In genomic region chr7:149774237-149775175, GRCh38 we compare ENCODE assay signal across 9 cellular contexts. TPM values are rescaled to one million over a fixed set of nuclear protein-coding genes. Genes with fewer than 3 reads are reported as not detected.
A peak's percentile ranks its signal among the peaks of the same experiment; 100 is the strongest.
DNase-seq lines count a peak whose midpoint lies in the region; ATAC-seq and TF ChIP-seq lines count a peak whose summit lies in the region.
"Had no signal": no experiment of that assay in that cellular context is flagged by ENCODE, and none has a peak within 500 bp of the region (broad histone marks: within the 10 kb centered on the region; RNA-seq: fewer than 3 reads in every experiment).

No MANE protein-coding gene starts in this region.

- POLR2A ChIA-PET in CD8-positive, alpha-beta T cell (lab: Charles Lee) = interaction anchor here (0.9 kb wide), 1 partner anchor 95 kb away, joined by 3 read pairs; no protein-coding TSS in a partner anchor
- POLR2A ChIA-PET in naive thymus-derived CD4-positive, alpha-beta T cell (lab: Charles Lee) = no interaction called here

- no peaks in the 10 kb centered on the region for H3K9me3 ChIP-seq in CD8-positive, alpha-beta T cell (ENCODE audit: low read length)
- no peaks in the 10 kb centered on the region for H3K9me3 ChIP-seq in HUES6 (ENCODE audit: control insufficient read depth, insufficient read depth, low read depth, low read length)
- H3K9me3 ChIP-seq in naive thymus-derived CD4-positive, alpha-beta T cell (ENCODE audit: control insufficient read depth in 2 of 3, low read length in 3 of 3) = no peaks in the 10 kb centered on the region

- no peak overlapping the region for H3K27ac ChIP-seq in CD8-positive, alpha-beta T cell (ENCODE audit: low read depth, low read length)
- no peak overlapping the region for H3K27ac ChIP-seq in HUES6 (ENCODE audit: low read depth, low read length)
- no peak overlapping the region for H3K27ac ChIP-seq in naive thymus-derived CD4-positive, alpha-beta T cell (ENCODE audit: low read depth, low read length)

- no peak overlapping the region for H3K9ac ChIP-seq in HUES6 (ENCODE audit: low read length)

- H3K27me3 ChIP-seq in CD8-positive, alpha-beta T cell (ENCODE audit: insufficient read depth, low read length) = no peaks in the 10 kb centered on the region
- H3K27me3 ChIP-seq in HUES6 (ENCODE audit: control insufficient read depth, insufficient read depth, low read length) = peaks cover 76% of the 10 kb centered on the region
- no peaks in the 10 kb centered on the region for H3K27me3 ChIP-seq in naive thymus-derived CD4-positive, alpha-beta T cell (ENCODE audit: control insufficient read depth in 2 of 2, insufficient read depth in 2 of 2, low read length in 2 of 2)

- intact Hi-C loops in CD8-positive, alpha-beta T cell (cut with DNase I, micrococcal nuclease) = loop anchor here in 1 of 2 experiments (5.0 to 10.0 kb wide), 4 partner anchors 512 to 1310 kb away; partner anchors contain the start of genes AGAP3, CDK5, FASTK and SLC4A2
- intact Hi-C loops in naive thymus-derived CD4-positive, alpha-beta T cell (cut with micrococcal nuclease) = loop anchor here (5.0 to 10.0 kb wide), 4 partner anchors 98 to 1578 kb away; partner anchors contain the start of genes ATP6V0E2 (in 1 of the 2), CHPF2 (in 1 of the 2) and ZNF783 (in 1 of the 2)

- peak overlapping the region; percentile 71 for H3K4me3 Mint-ChIP-seq in CD8-positive, alpha-beta T cell
- peak overlapping the region; percentile 39 for H3K4me3 Mint-ChIP-seq in chondrocyte (ENCODE audit: unreplicated experiment)
- H3K4me3 Mint-ChIP-seq in naive thymus-derived CD4-positive, alpha-beta T cell = peak overlapping the region; percentile 23 to 89 (median 74)
- H3K4me3 Mint-ChIP-seq in activated CD8-positive, alpha-beta memory T cell treated with anti-CD3 and anti-CD28 coated beads, Interleukin-2, amount 10 ng/mL, durations not matched to agents 7 days and 5 days = no peak overlapping the region

- H3K4me1 ChIP-seq in CD8-positive, alpha-beta T cell (ENCODE audit: insufficient read depth, low read length) = peaks cover 12% of the 10 kb centered on the region
- H3K4me1 ChIP-seq in HUES6 (ENCODE audit: control insufficient read depth, insufficient read depth, low read length) = peaks cover 14% of the 10 kb centered on the region
- H3K4me1 ChIP-seq in naive thymus-derived CD4-positive, alpha-beta T cell (ENCODE audit: control insufficient read depth in 2 of 2, insufficient read depth in 2 of 2, low read length in 2 of 2) = peaks cover 5 to 8% of the 10 kb centered on the region in 2 donors

- H3K27ac Mint-ChIP-seq in CD8-positive, alpha-beta T cell = no peak overlapping the region
- H3K27ac Mint-ChIP-seq in chondrocyte (ENCODE audit: unreplicated experiment) = no peak overlapping the region
- H3K27ac Mint-ChIP-seq in naive thymus-derived CD4-positive, alpha-beta T cell = peak overlapping the region in 4 of 9 donors; percentile 22 to 70 (median 40)
- H3K27ac Mint-ChIP-seq in activated CD8-positive, alpha-beta memory T cell treated with anti-CD3 and anti-CD28 coated beads, Interleukin-2, amount 10 ng/mL, durations not matched to agents 7 days and 5 days = no peak overlapping the region

- TF ChIP-seq CTCF in CD8-positive, alpha-beta T cell (IDR thresholded peaks at IDR 0.05) = no peak
- no peak for TF ChIP-seq CTCF in chondrocyte (IDR thresholded peaks at IDR 0.05)

- H3K36me3 Mint-ChIP-seq in CD8-positive, alpha-beta T cell = no peaks in the 10 kb centered on the region
- no peaks in the 10 kb centered on the region for H3K36me3 Mint-ChIP-seq in chondrocyte (ENCODE audit: low read depth)
- H3K36me3 Mint-ChIP-seq in naive thymus-derived CD4-positive, alpha-beta T cell = no peaks in the 10 kb centered on the region
- no peaks in the 10 kb centered on the region for H3K36me3 Mint-ChIP-seq in activated CD8-positive, alpha-beta memory T cell treated with anti-CD3 and anti-CD28 coated beads, Interleukin-2, amount 10 ng/mL, durations not matched to agents 7 days and 5 days

- ATAC-seq in CD8-positive, alpha-beta T cell = no peak
- no peak for ATAC-seq in naive thymus-derived CD4-positive, alpha-beta T cell
- ATAC-seq in activated CD8-positive, alpha-beta memory T cell treated with anti-CD3 and anti-CD28 coated beads, Interleukin-2, amount 10 ng/mL, durations not matched to agents 7 days and 5 days = no peak

- H3K4me1 Mint-ChIP-seq in CD8-positive, alpha-beta T cell (ENCODE audit: low read depth) = peaks cover 6% of the 10 kb centered on the region
- H3K4me1 Mint-ChIP-seq in chondrocyte (ENCODE audit: low read depth) = peaks cover 6% of the 10 kb centered on the region
- peaks cover 2 to 24% (median 17%) of the 10 kb centered on the region in 7 donors for H3K4me1 Mint-ChIP-seq in naive thymus-derived CD4-positive, alpha-beta T cell
- H3K4me1 Mint-ChIP-seq in activated CD8-positive, alpha-beta memory T cell treated with anti-CD3 and anti-CD28 coated beads, Interleukin-2, amount 10 ng/mL, durations not matched to agents 7 days and 5 days = no peaks in the 10 kb centered on the region

- CTCF ChIA-PET in CD8-positive, alpha-beta T cell (lab: Charles Lee) = interaction anchor here (1.2 kb wide), 1 partner anchor 26 kb away, joined by 4 read pairs; no protein-coding TSS in a partner anchor
- CTCF ChIA-PET in naive thymus-derived CD4-positive, alpha-beta T cell (lab: Charles Lee) = no interaction called here
- CTCF ChIA-PET in activated CD8-positive, alpha-beta memory T cell treated with anti-CD3 and anti-CD28 coated beads, Interleukin-2, amount 10 ng/mL, durations not matched to agents 7 days and 5 days (lab: Charles Lee) = interaction anchor here (0.9 kb wide), 2 partner anchors 15 to 25 kb away, joined by 3 read pairs; no protein-coding TSS in a partner anchor

- H3K4me3 ChIP-seq in CD8-positive, alpha-beta T cell (ENCODE audit: low read depth, low read length) = no peak overlapping the region
- H3K4me3 ChIP-seq in HUES6 (ENCODE audit: low read depth, low read length) = peak overlapping the region; percentile 57
- no peak overlapping the region for H3K4me3 ChIP-seq in naive thymus-derived CD4-positive, alpha-beta T cell (ENCODE audit: low read length)

- DNase-seq in CD8-positive, alpha-beta T cell = no peak
- peak; percentile 74 for DNase-seq in chondrocyte (ENCODE audit: low spot score)
- DNase-seq in naive thymus-derived CD4-positive, alpha-beta T cell = peak in 1 of 9 donors; percentile 20
- no peak for DNase-seq in NCI-H1436 treated with DMSO at 0.1 percent for 48 hours (lab: John Stamatoyannopoulos, UW)
- DNase-seq in activated CD8-positive, alpha-beta memory T cell treated with anti-CD3 and anti-CD28 coated beads, Interleukin-2, amount 10 ng/mL, durations not matched to agents 7 days and 5 days = no peak
- no peak for DNase-seq in activated CD4-positive, alpha-beta T cell treated with anti-CD3 and anti-CD28 coated beads for 48 hours
- no peak for DNase-seq in retina
- DNase-seq: activated CD8-positive, alpha-beta memory T cell treated with anti-CD3 and anti-CD28 coated beads for 24 hours had no signal

- H3K27me3 Mint-ChIP-seq in CD8-positive, alpha-beta T cell (ENCODE audit: low read depth) = no peaks in the 10 kb centered on the region
- H3K27me3 Mint-ChIP-seq in chondrocyte (ENCODE audit: low read depth) = no peaks in the 10 kb centered on the region
- H3K27me3 Mint-ChIP-seq in naive thymus-derived CD4-positive, alpha-beta T cell = peaks cover 0 to 42% (median 0%) of the 10 kb centered on the region in 5 donors
- H3K27me3 Mint-ChIP-seq in activated CD8-positive, alpha-beta memory T cell treated with anti-CD3 and anti-CD28 coated beads, Interleukin-2, amount 10 ng/mL, durations not matched to agents 7 days and 5 days = peaks cover 31% of the 10 kb centered on the region

- H3K9me3 Mint-ChIP-seq in CD8-positive, alpha-beta T cell = no peaks in the 10 kb centered on the region
- H3K9me3 Mint-ChIP-seq in chondrocyte (ENCODE audit: low read depth) = no peaks in the 10 kb centered on the region
- H3K9me3 Mint-ChIP-seq in naive thymus-derived CD4-positive, alpha-beta T cell = no peaks in the 10 kb centered on the region
- no peaks in the 10 kb centered on the region for H3K9me3 Mint-ChIP-seq in activated CD8-positive, alpha-beta memory T cell treated with anti-CD3 and anti-CD28 coated beads, Interleukin-2, amount 10 ng/mL, durations not matched to agents 7 days and 5 days (ENCODE audit: low read depth)

- H3K36me3 ChIP-seq in CD8-positive, alpha-beta T cell (ENCODE audit: insufficient read depth, low read length) = no peaks in the 10 kb centered on the region
- no peaks in the 10 kb centered on the region for H3K36me3 ChIP-seq in HUES6 (ENCODE audit: control insufficient read depth, insufficient read depth, low read length)
- H3K36me3 ChIP-seq in naive thymus-derived CD4-positive, alpha-beta T cell (ENCODE audit: control insufficient read depth in 2 of 3, insufficient read depth in 3 of 3, low read length in 3 of 3) = peaks cover 0 to 7% (median 0%) of the 10 kb centered on the region in 3 experiments

RNA-seq across cellular contexts. Expression of gene ZNF467, which starts 1.1 kb away (rescaled TPM):
- 1 to 10 TPM; 2.2 to 2.5 TPM for total RNA-seq in CD8-positive, alpha-beta T cell
- total RNA-seq in chondrocyte = 2.3 to 3.5 TPM (median 3.1 TPM) in 3 replicates
- total RNA-seq in naive thymus-derived CD4-positive, alpha-beta T cell = 10 to 100 TPM in 1 of 5 experiments, 1 to 10 TPM in 3, under 1 TPM in 1; 0.17 to 33.1 (median 4.5) TPM
- polyA plus RNA-seq in naive thymus-derived CD4-positive, alpha-beta T cell = 1 to 10 TPM; 6.8 to 9.8 TPM
- total RNA-seq in activated CD8-positive, alpha-beta memory T cell treated with anti-CD3 and anti-CD28 coated beads, Interleukin-2, amount 10 ng/mL, durations not matched to agents 7 days and 5 days = not detected
